10 cellular contexts compared by ENCODE assay signal in genomic region chr20:54980321-54980960, GRCh38.
A peak's percentile ranks its signal among the peaks of the same experiment; 100 is the strongest.
DNase-seq lines count a peak whose midpoint lies in the region; ATAC-seq, FAIRE-seq and TF ChIP-seq lines count a peak whose summit lies in the region.
"Had no signal": no experiment of that assay in that cellular context is flagged by ENCODE, and none has a peak within 500 bp of the region (broad histone marks: within the 10 kb centered on the region; RNA-seq: fewer than 3 reads in every experiment).

No MANE protein-coding gene starts in this region.

- DNase-seq in A549 (ENCODE audit: low read depth in 1 of 2, low spot score in 1 of 2) (peak in 1 of 2 experiments; percentile 12), OCI-LY7 (ENCODE audit: low spot score) (peak; percentile 4), inferior parietal cortex (ENCODE audit: extremely low spot score) (peak; percentile 46), D341Med (ENCODE audit: low spot score) (no peak), 8988T (no peak), coronary artery (ENCODE audit: low spot score) (no peak)
- no peak for DNase-seq in stimulated activated CD4-positive, alpha-beta T cell treated with anti-CD3 and anti-CD28 coated beads, Interleukin-15, amount 100 ng/mL, for 24 hours
- DNase-seq: Calu3; naive thymus-derived CD8-positive, alpha-beta T cell had no signal

- POLR2A ChIA-PET in A549 (lab: Yijun Ruan, JAX) (no interaction called here), OCI-LY7 (lab: Charles Lee) (interaction anchor here (0.6 to 0.7 kb wide), 2 partner anchors 85 to 300 kb away, joined by 3 to 5 read pairs; no protein-coding TSS in a partner anchor)

- H3K79me2 ChIP-seq in OCI-LY7 (ENCODE audit: insufficient read depth, low read depth, low read length), result no peaks in the 10 kb centered on the region

- BruUV-seq in OCI-LY7 (replicated peaks; lab: Mats Ljungman, UMichigan), result no TSS peak

- 3% methylated on average over 2 of the region's 2 CpGs for WGBS in A549 (ENCODE audit: missing lambda C conversion rate)

- no peak overlapping the region for H3K27ac ChIP-seq in A549
- no peak overlapping the region for H3K27ac ChIP-seq in OCI-LY7 (ENCODE audit: low read depth, low read length, poor library complexity, severe bottlenecking)
- H3K27ac ChIP-seq in coronary artery, result no peak overlapping the region

- no peak for FAIRE-seq in A549 (lab: Jason Lieb, UNC)

- CTCF ChIA-PET in A549 (lab: Yijun Ruan, JAX) (interaction anchor here (0.6 to 1.5 kb wide), 6 partner anchors 10 to 1369 kb away, joined by 3 to 5 read pairs (median 3); no protein-coding TSS in a partner anchor), OCI-LY7 (lab: Charles Lee; ENCODE audit: unreplicated experiment) (no interaction called here)

- H3K4me1 ChIP-seq in A549, result no peaks in the 10 kb centered on the region
- no peaks in the 10 kb centered on the region for H3K4me1 ChIP-seq in OCI-LY7 (ENCODE audit: insufficient read depth, low read length, poor library complexity, severe bottlenecking)

- H3K36me3 ChIP-seq in OCI-LY7 (ENCODE audit: insufficient read depth, low read length), result no peaks in the 10 kb centered on the region

- H3K9me3 ChIP-seq in A549 (no peaks in the 10 kb centered on the region), OCI-LY7 (ENCODE audit: low read length) (no peaks in the 10 kb centered on the region)

- TF ChIP-seq RAD21 in A549 (conservative IDR thresholded peaks at IDR 0.05 in 1 of 2, IDR thresholded peaks at IDR 0.05 in 1 of 2), result peak; percentile 16 to 37; a peak in 2 of 5 replicates

- intact Hi-C loops in OCI-LY7 (cut with micrococcal nuclease; ENCODE audit: unreplicated experiment), result no loop called here

- TF ChIP-seq EP300 in A549 (IDR thresholded peaks at IDR 0.05), result no peak

- H3K9me2 ChIP-seq in OCI-LY7 (ENCODE audit: insufficient read depth, low read length), result no peaks in the 10 kb centered on the region

- no peak for TF ChIP-seq POLR2A in A549 (IDR thresholded peaks at IDR 0.05; ENCODE audit: low read length)

- H4K20me1 ChIP-seq in OCI-LY7 (ENCODE audit: insufficient read depth, low read length), result no peaks in the 10 kb centered on the region

- peak; percentile 54 to 58; a peak in 2 of 6 replicates for ATAC-seq in A549
- ATAC-seq in GM19467 (IDR thresholded peaks at IDR 0.05; ENCODE audit: unreplicated experiment), result peak; percentile 63
- ATAC-seq: naive thymus-derived CD8-positive, alpha-beta T cell had no signal

- H3K4me3 ChIP-seq in A549 (no peak overlapping the region), OCI-LY7 (ENCODE audit: low read depth, low read length, poor library complexity, severe bottlenecking) (no peak overlapping the region), coronary artery (no peak overlapping the region)

- TF ChIP-seq CTCF in A549 (IDR thresholded peaks at IDR 0.05) (peak; percentile 29), OCI-LY7 (conservative IDR thresholded peaks at IDR 0.05; ENCODE audit: low read length) (peak; percentile 75), coronary artery (IDR thresholded peaks at IDR 0.05) (no peak)

- H3K4me2 ChIP-seq in A549, result no peak overlapping the region
- H3K4me2 ChIP-seq in OCI-LY7 (ENCODE audit: low read length), result no peak overlapping the region

- no peak overlapping the region for H2AFZ ChIP-seq in OCI-LY7 (ENCODE audit: low read length)

TF ChIP-seq in A549, 52 proteins besides CTCF, POLR2A, EP300 and RAD21:
- TF ChIP-seq, protein P1, sequence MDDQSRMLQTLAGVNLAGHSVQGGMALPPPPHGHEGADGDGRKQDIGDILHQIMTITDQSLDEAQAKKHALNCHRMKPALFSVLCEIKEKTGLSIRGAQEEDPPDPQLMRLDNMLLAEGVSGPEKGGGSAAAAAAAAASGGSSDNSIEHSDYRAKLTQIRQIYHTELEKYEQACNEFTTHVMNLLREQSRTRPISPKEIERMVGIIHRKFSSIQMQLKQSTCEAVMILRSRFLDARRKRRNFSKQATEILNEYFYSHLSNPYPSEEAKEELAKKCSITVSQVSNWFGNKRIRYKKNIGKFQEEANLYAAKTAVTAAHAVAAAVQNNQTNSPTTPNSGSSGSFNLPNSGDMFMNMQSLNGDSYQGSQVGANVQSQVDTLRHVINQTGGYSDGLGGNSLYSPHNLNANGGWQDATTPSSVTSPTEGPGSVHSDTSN (IDR thresholded peaks at IDR 0.05), result no peak
- TF ChIP-seq, protein P2, sequence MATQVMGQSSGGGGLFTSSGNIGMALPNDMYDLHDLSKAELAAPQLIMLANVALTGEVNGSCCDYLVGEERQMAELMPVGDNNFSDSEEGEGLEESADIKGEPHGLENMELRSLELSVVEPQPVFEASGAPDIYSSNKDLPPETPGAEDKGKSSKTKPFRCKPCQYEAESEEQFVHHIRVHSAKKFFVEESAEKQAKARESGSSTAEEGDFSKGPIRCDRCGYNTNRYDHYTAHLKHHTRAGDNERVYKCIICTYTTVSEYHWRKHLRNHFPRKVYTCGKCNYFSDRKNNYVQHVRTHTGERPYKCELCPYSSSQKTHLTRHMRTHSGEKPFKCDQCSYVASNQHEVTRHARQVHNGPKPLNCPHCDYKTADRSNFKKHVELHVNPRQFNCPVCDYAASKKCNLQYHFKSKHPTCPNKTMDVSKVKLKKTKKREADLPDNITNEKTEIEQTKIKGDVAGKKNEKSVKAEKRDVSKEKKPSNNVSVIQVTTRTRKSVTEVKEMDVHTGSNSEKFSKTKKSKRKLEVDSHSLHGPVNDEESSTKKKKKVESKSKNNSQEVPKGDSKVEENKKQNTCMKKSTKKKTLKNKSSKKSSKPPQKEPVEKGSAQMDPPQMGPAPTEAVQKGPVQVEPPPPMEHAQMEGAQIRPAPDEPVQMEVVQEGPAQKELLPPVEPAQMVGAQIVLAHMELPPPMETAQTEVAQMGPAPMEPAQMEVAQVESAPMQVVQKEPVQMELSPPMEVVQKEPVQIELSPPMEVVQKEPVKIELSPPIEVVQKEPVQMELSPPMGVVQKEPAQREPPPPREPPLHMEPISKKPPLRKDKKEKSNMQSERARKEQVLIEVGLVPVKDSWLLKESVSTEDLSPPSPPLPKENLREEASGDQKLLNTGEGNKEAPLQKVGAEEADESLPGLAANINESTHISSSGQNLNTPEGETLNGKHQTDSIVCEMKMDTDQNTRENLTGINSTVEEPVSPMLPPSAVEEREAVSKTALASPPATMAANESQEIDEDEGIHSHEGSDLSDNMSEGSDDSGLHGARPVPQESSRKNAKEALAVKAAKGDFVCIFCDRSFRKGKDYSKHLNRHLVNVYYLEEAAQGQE (IDR thresholded peaks at IDR 0.05), result no peak
- TF ChIP-seq ATOH8 (CRISPR knock-in tag; IDR thresholded peaks at IDR 0.05; ENCODE audit: low read depth), result no peak
- TF ChIP-seq, protein P3, sequence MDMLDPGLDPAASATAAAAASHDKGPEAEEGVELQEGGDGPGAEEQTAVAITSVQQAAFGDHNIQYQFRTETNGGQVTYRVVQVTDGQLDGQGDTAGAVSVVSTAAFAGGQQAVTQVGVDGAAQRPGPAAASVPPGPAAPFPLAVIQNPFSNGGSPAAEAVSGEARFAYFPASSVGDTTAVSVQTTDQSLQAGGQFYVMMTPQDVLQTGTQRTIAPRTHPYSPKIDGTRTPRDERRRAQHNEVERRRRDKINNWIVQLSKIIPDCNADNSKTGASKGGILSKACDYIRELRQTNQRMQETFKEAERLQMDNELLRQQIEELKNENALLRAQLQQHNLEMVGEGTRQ (IDR thresholded peaks at IDR 0.05), result no peak
- TF ChIP-seq HMGXB4 (CRISPR knock-in tag; IDR thresholded peaks at IDR 0.05; ENCODE audit: borderline replicate concordance), result no peak
- TF ChIP-seq, protein P4, sequence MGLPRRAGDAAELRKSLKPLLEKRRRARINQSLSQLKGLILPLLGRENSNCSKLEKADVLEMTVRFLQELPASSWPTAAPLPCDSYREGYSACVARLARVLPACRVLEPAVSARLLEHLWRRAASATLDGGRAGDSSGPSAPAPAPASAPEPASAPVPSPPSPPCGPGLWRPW (IDR thresholded peaks at IDR 0.05), result no peak
- TF ChIP-seq NR3C1 (IDR thresholded peaks at IDR 0.05), result no peak
- no peak for TF ChIP-seq ZC3H11A (IDR thresholded peaks at IDR 0.05)
- TF ChIP-seq JUN (IDR thresholded peaks at IDR 0.05), result no peak
- no peak for TF ChIP-seq PHF8 (IDR thresholded peaks at IDR 0.05; ENCODE audit: borderline replicate concordance, low read depth)
- TF ChIP-seq HDAC2 (IDR thresholded peaks at IDR 0.05), result no peak
- TF ChIP-seq EHF (CRISPR knock-in tag; IDR thresholded peaks at IDR 0.05), result no peak

Comparison
In these comparisons a context has a peak if more than half of its experiments do, and no peak if none do; other contexts are left out.
1. DNase-seq: peak in OCI-LY7 (single experiment) and inferior parietal cortex (single experiment); none in D341Med (single experiment), 8988T (single experiment), stimulated activated CD4-positive, alpha-beta T cell treated with anti-CD3 and anti-CD28 coated beads, Interleukin-15, amount 100 ng/mL, for 24 hours (single experiment) and coronary artery (single experiment).